In genomic region chr9:15584383-15584782, GRCh38 we compare ENCODE assay signal across 25 cellular contexts. TPM values are rescaled to one million over a fixed set of nuclear protein-coding genes. Genes with fewer than 3 reads are reported as not detected.
DNase-seq lines count a peak whose midpoint lies in the region; ATAC-seq, FAIRE-seq and TF ChIP-seq lines count a peak whose summit lies in the region.
"Had no signal": no experiment of that assay in that cellular context is flagged by ENCODE, and none has a peak within 500 bp of the region (broad histone marks: within the 10 kb centered on the region; RNA-seq: fewer than 3 reads in every experiment).

No MANE protein-coding gene starts in this region.

- no peak for TF ChIP-seq EP300 in H1 (IDR thresholded peaks at IDR 0.05; ENCODE audit: borderline replicate concordance in 1 of 2, low read depth in 2 of 2, low read length in 2 of 2)

- H3K27me3 ChIP-seq in H1 (replicated peaks in 1 of 4; ENCODE audit: control insufficient read depth in 3 of 4, extremely low read depth in 1 of 4, insufficient read depth in 3 of 4, low read length in 3 of 4) (no peaks in the 10 kb centered on the region), trophoblast cell (ENCODE audit: insufficient read depth, low read length) (no peaks in the 10 kb centered on the region), thyroid gland (no peaks in the 10 kb centered on the region)
- H3K27me3 ChIP-seq: BLaER1 had no signal

- H3K9ac ChIP-seq in H1 (replicated peaks in 1 of 4; ENCODE audit: extremely low read depth in 1 of 4, low read depth in 3 of 4, low read length in 3 of 4) (no peak overlapping the region), trophoblast cell (ENCODE audit: low read length) (no peak overlapping the region)
- H3K9ac ChIP-seq: BLaER1, GM23248 had no signal

- DNase-seq in activated CD8-positive, alpha-beta T cell treated with anti-CD3 and anti-CD28 coated beads for 36 hours, result no peak
- DNase-seq in activated CD8-positive, alpha-beta T cell treated with anti-CD3 and anti-CD28 coated beads, Interleukin-2, amount 10 ng/mL, durations not matched to agents 7 days and 5 days, result no peak
- DNase-seq in H1 (ENCODE audit: low read depth in 1 of 2, low spot score in 2 of 2), result no peak
- peak; percentile 69 to 90 for DNase-seq in trophoblast cell
- peak; percentile 8 to 12 for DNase-seq in thyroid gland
- DNase-seq in T-helper 2 cell, result no peak
- no peak for DNase-seq in NCI-H1930 (lab: John Stamatoyannopoulos, UW)
- DNase-seq: CD8-positive, alpha-beta T cell; DMS153; EL; GDM1; GM23248; HFFc6 had no signal

- H3K79me1 ChIP-seq in H1 (ENCODE audit: low read depth, low read length) (no peaks in the 10 kb centered on the region), trophoblast cell (ENCODE audit: low read length) (no peaks in the 10 kb centered on the region)

- no peak overlapping the region for H3K14ac ChIP-seq in H1 (ENCODE audit: insufficient read length)
- H3K14ac ChIP-seq in trophoblast cell (ENCODE audit: low read length), result no peak overlapping the region

- no peak for FAIRE-seq in H1 (lab: Jason Lieb, UNC)
- FAIRE-seq: A204.1, GM12878, GM19239, H54 had no signal

- H4K5ac ChIP-seq in H1 (ENCODE audit: insufficient read length, low read depth, low read length), result no peak overlapping the region

- no peaks in the 10 kb centered on the region for H3K4me1 Mint-ChIP-seq in activated CD8-positive, alpha-beta T cell treated with anti-CD3 and anti-CD28 coated beads for 36 hours (ENCODE audit: low read depth)
- H3K4me1 Mint-ChIP-seq in activated CD8-positive, alpha-beta T cell treated with anti-CD3 and anti-CD28 coated beads, Interleukin-2, amount 10 ng/mL, durations not matched to agents 7 days and 5 days (ENCODE audit: low read depth), result no peaks in the 10 kb centered on the region
- H3K4me1 Mint-ChIP-seq: B cell had no signal

- H2BK5ac ChIP-seq in H1 (ENCODE audit: low read depth, low read length) (no peak overlapping the region), trophoblast cell (ENCODE audit: low read depth, low read length, poor library complexity) (no peak overlapping the region)

- TF ChIP-seq CTCF in activated CD8-positive, alpha-beta T cell treated with anti-CD3 and anti-CD28 coated beads for 36 hours (IDR thresholded peaks at IDR 0.05), result no peak
- TF ChIP-seq CTCF in H1 (IDR thresholded peaks at IDR 0.05; ENCODE audit: control extremely low read depth in 1 of 3, insufficient read depth in 1 of 3, low read depth in 1 of 3, low read length in 3 of 3), result no peak
- TF ChIP-seq CTCF in thyroid gland (IDR thresholded peaks at IDR 0.05), result no peak

- no peaks in the 10 kb centered on the region for H3K23me2 ChIP-seq in H1 (ENCODE audit: low read depth, low read length)

- no peaks in the 10 kb centered on the region for H3K27me3 Mint-ChIP-seq in activated CD8-positive, alpha-beta T cell treated with anti-CD3 and anti-CD28 coated beads for 36 hours
- H3K27me3 Mint-ChIP-seq in activated CD8-positive, alpha-beta T cell treated with anti-CD3 and anti-CD28 coated beads, Interleukin-2, amount 10 ng/mL, durations not matched to agents 7 days and 5 days (ENCODE audit: low read depth), result no peaks in the 10 kb centered on the region
- H3K27me3 Mint-ChIP-seq: B cell; CD4-positive, CD25-positive, alpha-beta regulatory T cell had no signal

- intact Hi-C loops in activated CD8-positive, alpha-beta T cell treated with anti-CD3 and anti-CD28 coated beads for 36 hours (cut with micrococcal nuclease), result no loop called here
- intact Hi-C loops in thyroid gland (cut with DNase I), result no loop called here

- H3K4ac ChIP-seq in H1 (replicated peaks; ENCODE audit: insufficient read length, low read depth, low read length), result no peak overlapping the region
- H3K4ac ChIP-seq in trophoblast cell (ENCODE audit: low read depth, low read length), result no peak overlapping the region

- TF ChIP-seq RAD21 in H1 (IDR thresholded peaks at IDR 0.05 in 1 of 2, conservative IDR thresholded peaks at IDR 0.05 in 1 of 2; ENCODE audit: low read depth in 2 of 2, low read length in 2 of 2), result no peak

- H2AFZ ChIP-seq in H1 (ENCODE audit: low read length) (0 out of 2 replicates have a peak overlapping the region, but pooled peaks have one; percentile 9), trophoblast cell (ENCODE audit: insufficient read depth, low read length, poor library complexity) (no peak overlapping the region)
- H2AFZ ChIP-seq: GM23248 had no signal

- H3K27ac Mint-ChIP-seq in activated CD8-positive, alpha-beta T cell treated with anti-CD3 and anti-CD28 coated beads for 36 hours, result no peak overlapping the region
- H3K27ac Mint-ChIP-seq in activated CD8-positive, alpha-beta T cell treated with anti-CD3 and anti-CD28 coated beads, Interleukin-2, amount 10 ng/mL, durations not matched to agents 7 days and 5 days, result no peak overlapping the region
- H3K27ac Mint-ChIP-seq: B cell; CD4-positive, CD25-positive, alpha-beta regulatory T cell; CD8-positive, alpha-beta T cell; HFFc6 had no signal

- no peak overlapping the region for H2BK20ac ChIP-seq in H1 (ENCODE audit: low read length)

- no peak overlapping the region for H2BK120ac ChIP-seq in H1 (replicated peaks; ENCODE audit: low read depth, low read length)
- H2BK120ac ChIP-seq in trophoblast cell (ENCODE audit: insufficient read depth, low read length, poor library complexity), result no peak overlapping the region

- H3K4me1 ChIP-seq in H1 (replicated peaks in 1 of 4; ENCODE audit: control insufficient read depth in 3 of 4, insufficient read depth in 4 of 4, low read length in 3 of 4), result no peaks in the 10 kb centered on the region
- no peaks in the 10 kb centered on the region for H3K4me1 ChIP-seq in trophoblast cell (ENCODE audit: control insufficient read depth in 1 of 2, insufficient read depth in 2 of 2, low read length in 2 of 2)
- no peaks in the 10 kb centered on the region for H3K4me1 ChIP-seq in thyroid gland
- H3K4me1 ChIP-seq: BLaER1, Caco-2 had no signal

- WGBS in H1 (ENCODE audit: extremely low coverage in 1 of 2, insufficient coverage in 1 of 2, insufficient read length in 1 of 2, insufficient replicate concordance in 2 of 2, low coverage in 1 of 2, low lambda C conversion rate in 2 of 2, missing lambda C conversion rate in 1 of 2), 2 experiments, result 86% methylated on average over 3 of the region's 3 CpGs; no CpG with 5 or more reads in 1 of the 2 experiments
- no CpG with 5 or more reads among the region's 3 CpGs for WGBS in trophoblast cell (ENCODE audit: extremely low coverage, insufficient coverage, insufficient read length)
- WGBS in thyroid gland, 2 donors, result 78 to 80% methylated on average over 3 of the region's 3 CpGs

- peak; percentile 45 for ATAC-seq in activated CD8-positive, alpha-beta T cell treated with anti-CD3 and anti-CD28 coated beads for 36 hours
- no peak for ATAC-seq in activated CD8-positive, alpha-beta T cell treated with anti-CD3 and anti-CD28 coated beads, Interleukin-2, amount 10 ng/mL, durations not matched to agents 7 days and 5 days
- no peak for ATAC-seq in HG03521 (IDR thresholded peaks at IDR 0.05; ENCODE audit: unreplicated experiment)
- ATAC-seq: CD8-positive, alpha-beta T cell; GM12878 had no signal

- H3K4me3 Mint-ChIP-seq in activated CD8-positive, alpha-beta T cell treated with anti-CD3 and anti-CD28 coated beads for 36 hours, result no peak overlapping the region
- no peak overlapping the region for H3K4me3 Mint-ChIP-seq in activated CD8-positive, alpha-beta T cell treated with anti-CD3 and anti-CD28 coated beads, Interleukin-2, amount 10 ng/mL, durations not matched to agents 7 days and 5 days
- H3K4me3 Mint-ChIP-seq: B cell; CD4-positive, CD25-positive, alpha-beta regulatory T cell; CD8-positive, alpha-beta T cell; HFFc6 had no signal

- H2BK15ac ChIP-seq in H1 (ENCODE audit: low read length), result no peak overlapping the region

- no peaks in the 10 kb centered on the region for H3K9me3 ChIP-seq in H1 (ENCODE audit: insufficient read depth in 2 of 2, low read depth in 1 of 2, low read length in 1 of 2)
- H3K9me3 ChIP-seq in trophoblast cell (ENCODE audit: insufficient read depth, low read depth, low read length), result no peaks in the 10 kb centered on the region
- H3K9me3 ChIP-seq in thyroid gland, result no peaks in the 10 kb centered on the region
- H3K9me3 ChIP-seq: BLaER1, Caco-2, HAP-1 had no signal

- H3K79me2 ChIP-seq in H1 (ENCODE audit: control insufficient read depth in 1 of 2, insufficient read depth in 2 of 2, low read length in 2 of 2), result no peaks in the 10 kb centered on the region
- H3K79me2 ChIP-seq in trophoblast cell (ENCODE audit: control insufficient read depth, insufficient read depth, low read length, poor library complexity), result no peaks in the 10 kb centered on the region

- H3K9me3 Mint-ChIP-seq in activated CD8-positive, alpha-beta T cell treated with anti-CD3 and anti-CD28 coated beads for 36 hours, result peaks cover 4% of the 10 kb centered on the region
- H3K9me3 Mint-ChIP-seq in activated CD8-positive, alpha-beta T cell treated with anti-CD3 and anti-CD28 coated beads, Interleukin-2, amount 10 ng/mL, durations not matched to agents 7 days and 5 days (ENCODE audit: insufficient read depth), result no peaks in the 10 kb centered on the region
- H3K9me3 Mint-ChIP-seq: CD8-positive, alpha-beta T cell had no signal

- H3K18ac ChIP-seq in H1 (ENCODE audit: extremely low read depth, low read length) (no peak overlapping the region), trophoblast cell (ENCODE audit: low read length) (no peak overlapping the region)

- TF ChIP-seq POLR2A in H1 (IDR thresholded peaks at IDR 0.05; ENCODE audit: control extremely low read depth in 1 of 2, low read depth in 2 of 2, low read length in 2 of 2) (no peak), thyroid gland (IDR thresholded peaks at IDR 0.05) (no peak)

- H4K91ac ChIP-seq in H1 (replicated peaks; ENCODE audit: insufficient read length, low read length) (no peak overlapping the region), trophoblast cell (ENCODE audit: low read depth, low read length) (no peak overlapping the region)

- POLR2A ChIA-PET in activated CD8-positive, alpha-beta T cell treated with anti-CD3 and anti-CD28 coated beads for 36 hours (lab: Charles Lee), result no interaction called here
- POLR2A ChIA-PET in activated CD8-positive, alpha-beta T cell treated with anti-CD3 and anti-CD28 coated beads, Interleukin-2, amount 10 ng/mL, durations not matched to agents 7 days and 5 days (lab: Charles Lee), result no interaction called here
- POLR2A ChIA-PET in H1 (lab: Charles Lee; ENCODE audit: partially characterized antibody), result no interaction called here

- H3K27ac ChIP-seq in H1 (ENCODE audit: low read depth, low read length) (no peak overlapping the region), trophoblast cell (ENCODE audit: low read depth, low read length) (peak overlapping the region; percentile 11), thyroid gland (no peak overlapping the region)
- H3K27ac ChIP-seq: 22Rv1, BLaER1, C4-2B, GM23248 had no signal

- no peak overlapping the region for H3K23ac ChIP-seq in H1 (ENCODE audit: insufficient read length)
- no peak overlapping the region for H3K23ac ChIP-seq in trophoblast cell (ENCODE audit: low read length)

- H4K12ac ChIP-seq in trophoblast cell (ENCODE audit: low read depth, low read length), result no peak overlapping the region

- no peak overlapping the region for H3K56ac ChIP-seq in H1 (replicated peaks; ENCODE audit: insufficient read length, low read depth, low read length)

- H2AK5ac ChIP-seq in H1 (ENCODE audit: low read depth, low read length) (no peak overlapping the region), trophoblast cell (ENCODE audit: low read length) (no peak overlapping the region)

- no peaks in the 10 kb centered on the region for H3K36me3 ChIP-seq in H1 (ENCODE audit: control insufficient read depth in 2 of 4, insufficient read depth in 4 of 4, low read length in 3 of 4)
- H3K36me3 ChIP-seq in trophoblast cell (ENCODE audit: control insufficient read depth in 1 of 2, insufficient read depth in 2 of 2, low read length in 2 of 2), result no peaks in the 10 kb centered on the region
- no peaks in the 10 kb centered on the region for H3K36me3 ChIP-seq in thyroid gland
- H3K36me3 ChIP-seq: BLaER1, HAP-1 had no signal

- no peak overlapping the region for H3K4me2 ChIP-seq in H1 (ENCODE audit: insufficient read depth in 1 of 2, low read depth in 2 of 2, low read length in 2 of 2)
- no peak overlapping the region for H3K4me2 ChIP-seq in trophoblast cell (ENCODE audit: low read length)
- H3K4me2 ChIP-seq: BLaER1 had no signal

- H3K36me3 Mint-ChIP-seq in activated CD8-positive, alpha-beta T cell treated with anti-CD3 and anti-CD28 coated beads for 36 hours (ENCODE audit: low read depth), result no peaks in the 10 kb centered on the region
- H3K36me3 Mint-ChIP-seq in activated CD8-positive, alpha-beta T cell treated with anti-CD3 and anti-CD28 coated beads, Interleukin-2, amount 10 ng/mL, durations not matched to agents 7 days and 5 days (ENCODE audit: low read depth), result no peaks in the 10 kb centered on the region
- H3K36me3 Mint-ChIP-seq: CD8-positive, alpha-beta T cell had no signal

- H4K20me1 ChIP-seq in H1 (replicated peaks in 1 of 2; ENCODE audit: control insufficient read depth in 1 of 2, insufficient read depth in 2 of 2, low read length in 2 of 2), result no peaks in the 10 kb centered on the region
- H4K20me1 ChIP-seq: BLaER1 had no signal

- CTCF ChIA-PET in activated CD8-positive, alpha-beta T cell treated with anti-CD3 and anti-CD28 coated beads for 36 hours (lab: Charles Lee), result no interaction called here
- CTCF ChIA-PET in activated CD8-positive, alpha-beta T cell treated with anti-CD3 and anti-CD28 coated beads, Interleukin-2, amount 10 ng/mL, durations not matched to agents 7 days and 5 days (lab: Charles Lee), result no interaction called here
- CTCF ChIA-PET in H1 (lab: Charles Lee; ENCODE audit: partially characterized antibody), result no interaction called here

- H3K4me3 ChIP-seq in H1 (ENCODE audit: extremely low read depth in 1 of 4, insufficient read depth in 2 of 4, low read depth in 3 of 4, low read length in 4 of 4) (no peak overlapping the region), trophoblast cell (ENCODE audit: low read depth, low read length) (no peak overlapping the region), thyroid gland (replicated peaks in 1 of 3) (no peak overlapping the region)
- H3K4me3 ChIP-seq: BLaER1, GM12878, GM23248, HAP-1 had no signal

- no peak overlapping the region for H2BK12ac ChIP-seq in H1 (ENCODE audit: low read depth, low read length)
- H2BK12ac ChIP-seq in trophoblast cell (ENCODE audit: low read length), result no peak overlapping the region

- H4K8ac ChIP-seq in H1 (ENCODE audit: extremely low read depth, insufficient read depth, low read length), result no peak overlapping the region
- no peak overlapping the region for H4K8ac ChIP-seq in trophoblast cell (ENCODE audit: low read depth, low read length)

RNA-seq across cellular contexts. Expression of gene CCDC171, which starts 31.5 kb away (rescaled TPM):
- total RNA-seq in activated CD8-positive, alpha-beta T cell treated with anti-CD3 and anti-CD28 coated beads for 36 hours, result 1 to 10 TPM; 2.1 to 2.3 TPM
- 1 to 10 TPM; 1.9 TPM for total RNA-seq in activated CD8-positive, alpha-beta T cell treated with anti-CD3 and anti-CD28 coated beads, Interleukin-2, amount 10 ng/mL, durations not matched to agents 7 days and 5 days
- total RNA-seq in H1 (2021; fragmentation: NEBNext Ultra II Directional; extraction: Animal tissue kit (Norgen Biotek cat#: 25700)), result 1.9 and 2.3 TPM in 2 replicates
- polyA plus RNA-seq in H1 (2011; rRNA removed), result 0.39 and 0.83 TPM in 2 replicates
- 0.63 TPM for polyA plus RNA-seq in H1 (2011; cell fraction: cytosol; rRNA removed)
- 2.1 TPM for polyA plus RNA-seq in H1 (2011; cell fraction: nucleus; rRNA removed)
- 1.0 to 1.5 TPM (median 1.2 TPM) in 4 replicates for polyA plus RNA-seq in H1 (2012, experiment 1 of 2)
- not detected for polyA plus RNA-seq in H1 (2012, experiment 2 of 2)
- polyA plus RNA-seq in H1 (2013, experiment 1 of 2), result 1.0 TPM
- 1.1 TPM for polyA plus RNA-seq in H1 (2013, experiment 2 of 2)
- polyA minus RNA-seq in H1 (2011; rRNA and poly(A)+ RNA removed), result 3.4 and 4.1 TPM in 2 replicates
- 1.5 TPM for polyA minus RNA-seq in H1 (2011; cell fraction: cytosol; rRNA and poly(A)+ RNA removed)
- polyA minus RNA-seq in H1 (2011; cell fraction: nucleus; rRNA and poly(A)+ RNA removed), result 14.6 TPM
- polyA plus RNA-seq in trophoblast cell (2013), result 0.85 and 1.1 TPM in 2 replicates
- 1 to 10 TPM; 6.2 to 9.6 (median 7.8) TPM for total RNA-seq in thyroid gland

Comparison
In these comparisons a context has a peak if more than half of its experiments do, and no peak if none do; other contexts are left out.
1. DNase-seq: peak in trophoblast cell (2 of 2) and thyroid gland (2 of 2); none in activated CD8-positive, alpha-beta T cell treated with anti-CD3 and anti-CD28 coated beads for 36 hours (single experiment), activated CD8-positive, alpha-beta T cell treated with anti-CD3 and anti-CD28 coated beads, Interleukin-2, amount 10 ng/mL, durations not matched to agents 7 days and 5 days (single experiment), H1 (0 of 2), T-helper 2 cell (0 of 5) and NCI-H1930 (0 of 2).